In genomic region chr2:236687296-236687955, GRCh38 we compare ENCODE assay signal across 2 cellular contexts.
TF ChIP-seq lines count a peak whose summit lies in the region.

No MANE protein-coding gene starts in this region.

TF ChIP-seq in H1, 55 proteins besides CTCF, POLR2A, EP300 and RAD21 (continued from another document):
- no peak for TF ChIP-seq SP1 (IDR thresholded peaks at IDR 0.05; ENCODE audit: low read depth, low read length)
- no peak for TF ChIP-seq POU5F1 (IDR thresholded peaks at IDR 0.05; ENCODE audit: low read depth, low read length)
- TF ChIP-seq MAFK (IDR thresholded peaks at IDR 0.05; ENCODE audit: low read depth, low read length): no peak
- no peak for TF ChIP-seq HDAC6 (IDR thresholded peaks at IDR 0.05; ENCODE audit: low read depth, low read length)
- no peak for TF ChIP-seq SUZ12 (IDR thresholded peaks at IDR 0.05; ENCODE audit: low read length)
- TF ChIP-seq PHF8 (conservative IDR thresholded peaks at IDR 0.05; ENCODE audit: low read depth, low read length): no peak
- no peak for TF ChIP-seq SIRT6 (IDR thresholded peaks at IDR 0.05; ENCODE audit: low read length)
- no peak for TF ChIP-seq SP2 (IDR thresholded peaks at IDR 0.05; ENCODE audit: low read length)
- TF ChIP-seq YY1 (IDR thresholded peaks at IDR 0.05; ENCODE audit: low read depth, low read length): no peak
- TF ChIP-seq JUND (IDR thresholded peaks at IDR 0.05; ENCODE audit: low read length): no peak
- TF ChIP-seq JUN (IDR thresholded peaks at IDR 0.05; ENCODE audit: low read depth, low read length): no peak
- TF ChIP-seq EZH2 (IDR thresholded peaks at IDR 0.05; ENCODE audit: low read depth, low read length, severe bottlenecking): no peak
- no peak for TF ChIP-seq BACH1 (IDR thresholded peaks at IDR 0.05; ENCODE audit: low read length)
- TF ChIP-seq CBX5 (IDR thresholded peaks at IDR 0.05; ENCODE audit: low read depth, low read length): no peak
- no peak for TF ChIP-seq TBP (IDR thresholded peaks at IDR 0.05; ENCODE audit: low read depth, low read length)

TF ChIP-seq in HepG2, 621 proteins besides CTCF, POLR2A, EP300 and RAD21 (continued from another document):
- TF ChIP-seq BHLHE40 (IDR thresholded peaks at IDR 0.05; ENCODE audit: low read length) (no peak), ZNF431 (CRISPR knock-in tag; IDR thresholded peaks at IDR 0.05; ENCODE audit: borderline replicate concordance, low read depth) (no peak)
- TF ChIP-seq, protein P1, sequence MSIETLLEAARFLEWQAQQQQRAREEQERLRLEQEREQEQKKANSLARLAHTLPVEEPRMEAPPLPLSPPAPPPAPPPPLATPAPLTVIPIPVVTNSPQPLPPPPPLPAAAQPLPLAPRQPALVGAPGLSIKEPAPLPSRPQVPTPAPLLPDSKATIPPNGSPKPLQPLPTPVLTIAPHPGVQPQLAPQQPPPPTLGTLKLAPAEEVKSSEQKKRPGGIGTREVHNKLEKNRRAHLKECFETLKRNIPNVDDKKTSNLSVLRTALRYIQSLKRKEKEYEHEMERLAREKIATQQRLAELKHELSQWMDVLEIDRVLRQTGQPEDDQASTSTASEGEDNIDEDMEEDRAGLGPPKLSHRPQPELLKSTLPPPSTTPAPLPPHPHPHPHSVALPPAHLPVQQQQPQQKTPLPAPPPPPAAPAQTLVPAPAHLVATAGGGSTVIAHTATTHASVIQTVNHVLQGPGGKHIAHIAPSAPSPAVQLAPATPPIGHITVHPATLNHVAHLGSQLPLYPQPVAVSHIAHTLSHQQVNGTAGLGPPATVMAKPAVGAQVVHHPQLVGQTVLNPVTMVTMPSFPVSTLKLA (IDR thresholded peaks at IDR 0.05): peak; percentile 41; the same call in 1 of the 2 replicates
TF ChIP-seq in HepG2: peak in this region for 1.
